Comparison of ENCODE assay signal across 12 cellular contexts in the genomic region with DNA sequence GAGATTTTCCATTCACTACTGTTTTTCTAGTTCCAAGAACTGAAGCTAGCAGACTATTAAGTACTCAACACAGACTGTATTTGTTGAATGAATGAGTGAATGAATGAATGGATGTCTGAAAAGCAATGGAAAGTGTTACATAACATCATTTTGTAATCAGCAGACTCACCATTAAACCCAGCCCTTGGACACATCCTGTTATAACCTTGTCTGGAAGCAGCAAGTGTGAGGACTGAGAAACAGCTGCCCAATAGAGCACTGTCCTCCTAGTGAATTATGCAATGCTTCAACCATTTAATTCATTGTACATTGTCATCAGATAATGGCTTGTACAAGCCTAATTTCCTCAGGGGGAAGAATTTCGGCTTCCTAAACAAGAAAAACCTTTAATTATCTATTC.
"Had no signal": no experiment of that assay in that cellular context is flagged by ENCODE, and none has a peak within 500 bp of the region (broad histone marks: within the 10 kb centered on the region; RNA-seq: fewer than 3 reads in every experiment).

No MANE protein-coding gene starts in this region.

- DNase-seq: activated CD4-positive, alpha-beta T cell treated with anti-CD3 and anti-CD28 coated beads, Interleukin-2, amount 10 ng/mL, durations not matched to agents 24 days and 14 days; activated T-cell treated with anti-CD3 and anti-CD28 coated beads for 4 hours; amniotic stem cell; body of pancreas; effector memory CD4-positive, alpha-beta T cell; head of caudate nucleus; pancreas; T-helper 17 cell; thyroid gland had no signal

- H3K4me3 ChIP-seq: body of pancreas, neural progenitor cell, pancreas, thyroid gland, vagina had no signal

- FAIRE-seq: islet of Langerhans, pancreas had no signal
